Comparison of ENCODE assay signal across 19 cellular contexts in genomic region chr21:43745772-43746517, GRCh38. TPM values are rescaled to one million over a fixed set of nuclear protein-coding genes. Genes with fewer than 3 reads are reported as not detected.
DNase-seq lines count a peak whose midpoint lies in the region; ATAC-seq and TF ChIP-seq lines count a peak whose summit lies in the region.
"Had no signal": no experiment of that assay in that cellular context is flagged by ENCODE, and none has a peak within 500 bp of the region (broad histone marks: within the 10 kb centered on the region; RNA-seq: fewer than 3 reads in every experiment).

No MANE protein-coding gene starts in this region.

- 74% methylated on average over 16 of the region's 16 CpGs for WGBS in right cardiac atrium
- WGBS in endodermal cell (ENCODE audit: insufficient coverage in 1 of 2, insufficient read length in 1 of 2), 2 experiments = 95 to 99% methylated on average over 16 of the region's 16 CpGs

- no peaks in the 10 kb centered on the region for H3K27me3 Mint-ChIP-seq in WTC11 (ENCODE audit: low read depth)
- no peaks in the 10 kb centered on the region for H3K27me3 Mint-ChIP-seq in endodermal cell (ENCODE audit: insufficient read depth)
- H3K27me3 Mint-ChIP-seq in MCF 10A (ENCODE audit: insufficient read depth, unreplicated experiment) = no peaks in the 10 kb centered on the region
- H3K27me3 Mint-ChIP-seq: CD4-positive, alpha-beta memory T cell had no signal

- H3K9me3 ChIP-seq in cardiac muscle cell (ENCODE audit: low read depth) (no peaks in the 10 kb centered on the region), right cardiac atrium (ENCODE audit: control insufficient read depth, low read length) (no peaks in the 10 kb centered on the region), endodermal cell (ENCODE audit: control insufficient read depth, low read length) (no peaks in the 10 kb centered on the region), SJCRH30 (replicated peaks) (no peaks in the 10 kb centered on the region)
- H3K9me3 ChIP-seq: A549 had no signal

- H3K4me3 Mint-ChIP-seq in WTC11 = no peak overlapping the region
- H3K4me3 Mint-ChIP-seq in endodermal cell = no peak overlapping the region
- no peak overlapping the region for H3K4me3 Mint-ChIP-seq in MCF 10A (ENCODE audit: unreplicated experiment)
- H3K4me3 Mint-ChIP-seq: CD4-positive, alpha-beta memory T cell had no signal

- H3K36me3 Mint-ChIP-seq in WTC11 (peaks cover 37% of the 10 kb centered on the region), endodermal cell (ENCODE audit: low read depth) (peaks cover 38% of the 10 kb centered on the region), MCF 10A (ENCODE audit: insufficient read depth, unreplicated experiment) (peaks cover 79% of the 10 kb centered on the region)

- POLR2A ChIA-PET in WTC11 (lab: Charles Lee) (no interaction called here), MCF 10A (lab: Yijun Ruan, JAX) (interaction anchor here (0.6 to 1.5 kb wide), 6 partner anchors 13 to 54 kb away, joined by 3 to 6 read pairs (median 4); partner anchors contain the start of gene RRP1)

- BruUV-seq in MCF 10A (replicated peaks; lab: Mats Ljungman, UMichigan) = no TSS peak

- no peaks in the 10 kb centered on the region for H3K4me1 ChIP-seq in cardiac muscle cell (ENCODE audit: low read depth)
- H3K4me1 ChIP-seq in right cardiac atrium (ENCODE audit: control insufficient read depth, insufficient read depth, low read length) = no peaks in the 10 kb centered on the region
- no peaks in the 10 kb centered on the region for H3K4me1 ChIP-seq in endodermal cell (ENCODE audit: control insufficient read depth, insufficient read depth, low read length)
- no peaks in the 10 kb centered on the region for H3K4me1 ChIP-seq in SJCRH30

- intact Hi-C loops in right cardiac atrium (cut with DNase I) = loop anchor here in 1 of 4 donors (10.0 kb wide), 1 partner anchor 71 kb away; no protein-coding TSS in a partner anchor
- intact Hi-C loops in MCF 10A (cut with micrococcal nuclease) = no loop called here

- H3K9me3 Mint-ChIP-seq in WTC11 (no peaks in the 10 kb centered on the region), endodermal cell (no peaks in the 10 kb centered on the region), MCF 10A (ENCODE audit: unreplicated experiment) (no peaks in the 10 kb centered on the region)

- peaks cover under 1% of the 10 kb centered on the region; the same call in 1 of the 2 replicates for H3K4me1 Mint-ChIP-seq in WTC11
- H3K4me1 Mint-ChIP-seq in endodermal cell = no peaks in the 10 kb centered on the region
- H3K4me1 Mint-ChIP-seq in MCF 10A (ENCODE audit: insufficient read depth, unreplicated experiment) = no peaks in the 10 kb centered on the region

- H3K27ac Mint-ChIP-seq in WTC11 (no peak overlapping the region), endodermal cell (peak overlapping the region; percentile 33), MCF 10A (ENCODE audit: low read depth, unreplicated experiment) (no peak overlapping the region)

- H3K27me3 ChIP-seq in cardiac muscle cell (no peaks in the 10 kb centered on the region), right cardiac atrium (ENCODE audit: control insufficient read depth, insufficient read depth) (no peaks in the 10 kb centered on the region), endodermal cell (ENCODE audit: control insufficient read depth, insufficient read depth, low read length, poor library complexity, severe bottlenecking) (no peaks in the 10 kb centered on the region), SJCRH30 (no peaks in the 10 kb centered on the region)

- H3K4me3 ChIP-seq in cardiac muscle cell (no peak overlapping the region), right cardiac atrium (ENCODE audit: low read length) (no peak overlapping the region), endodermal cell (ENCODE audit: low read length) (no peak overlapping the region), SJCRH30 (no peak overlapping the region)
- H3K4me3 ChIP-seq: A549 had no signal

- ATAC-seq in right cardiac atrium (no peak), WTC11 (no peak)
- ATAC-seq: A549, HCT116 had no signal

- H3K36me3 ChIP-seq in cardiac muscle cell (peaks cover 7% of the 10 kb centered on the region), endodermal cell (ENCODE audit: control insufficient read depth, insufficient read depth, low read length) (peaks cover 26% of the 10 kb centered on the region), SJCRH30 (peaks cover 10% of the 10 kb centered on the region)

- H3K27ac ChIP-seq in cardiac muscle cell (peak overlapping the region; percentile 11), right cardiac atrium (ENCODE audit: low read length) (no peak overlapping the region), endodermal cell (ENCODE audit: low read depth, low read length) (no peak overlapping the region), SJCRH30 (no peak overlapping the region)
- H3K27ac ChIP-seq: 22Rv1, C4-2B had no signal

- CTCF ChIA-PET in WTC11 (lab: Charles Lee) (interaction anchor here (1.8 kb wide), 1 partner anchor 17 kb away, joined by 7 read pairs; no protein-coding TSS in a partner anchor), MCF 10A (lab: Yijun Ruan, JAX) (no interaction called here)

- no peak for TF ChIP-seq CTCF in cardiac muscle cell (IDR thresholded peaks at IDR 0.05; ENCODE audit: low read depth, low read length)
- no peak for TF ChIP-seq CTCF in WTC11 (IDR thresholded peaks at IDR 0.05)
- TF ChIP-seq CTCF in endodermal cell (conservative IDR thresholded peaks at IDR 0.05) = no peak
- no peak for TF ChIP-seq CTCF in MCF 10A (IDR thresholded peaks at IDR 0.05; ENCODE audit: unreplicated experiment)

- peak in 1 of 2 donors; percentile 16 for DNase-seq in cardiac muscle cell (ENCODE audit: low read depth in 1 of 2, low spot score in 1 of 2)
- no peak for DNase-seq in right cardiac atrium
- no peak for DNase-seq in WTC11 (ENCODE audit: low spot score)
- DNase-seq in endodermal cell = no peak
- no peak for DNase-seq in SK-N-DZ (ENCODE audit: low spot score)
- no peak for DNase-seq in MCF 10A (ENCODE audit: unreplicated experiment)
- DNase-seq in SJCRH30 = no peak
- DNase-seq: AML-193; Calu3; CD4-positive, alpha-beta memory T cell; DMS79 treated with DMSO at 0.1 percent for 48 hours; GF-D8; GOT3; H7; IMR-90 had no signal

- H3K9ac ChIP-seq in endodermal cell (ENCODE audit: extremely low read depth, low read length, poor library complexity, severe bottlenecking) = no peak overlapping the region

RNA-seq across cellular contexts. Expression of gene PDXK, which starts 27.0 kb away (rescaled TPM):
- total RNA-seq in cardiac muscle cell (74.4 and 76.2 TPM in 2 replicates), right cardiac atrium (100 to 1,000 TPM in 1 of 4 donors, 10 to 100 TPM in 3; 74.9 to 102 (median 83.5) TPM), WTC11 (2021) (116 to 123 TPM (median 120 TPM) in 3 replicates), endodermal cell (100 to 1,000 TPM in 1 of 2 donors, 10 to 100 TPM in 1; 90.9 to 105 TPM), MCF 10A (2022) (194 and 210 TPM in 2 replicates)
- polyA plus RNA-seq in cardiac muscle cell (82.4 and 103 TPM in 2 replicates), right cardiac atrium (53.3 TPM)
- 35.6 TPM for polyA plus RNA-seq in endodermal cell (2013, experiment 1 of 2)
- polyA plus RNA-seq in endodermal cell (2013, experiment 2 of 2) = 40.5 TPM
- polyA plus RNA-seq in SK-N-DZ (2014; cell fraction: cytosol; rRNA removed) = 43.8 and 48.7 TPM in 2 replicates
- polyA plus RNA-seq in SK-N-DZ (2014; cell fraction: nucleus; rRNA removed) = 41.2 and 49.5 TPM in 2 replicates
- 41.5 and 46.4 TPM in 2 replicates for total RNA-seq in SJCRH30 (2014; rRNA removed; shearing (Covaris generic))

RNA-seq across cellular contexts. Expression of gene CSTB, which starts 30.2 kb away (rescaled TPM):
- total RNA-seq in cardiac muscle cell = 9.8 and 17.3 TPM in 2 replicates
- 58.4 and 83.3 TPM in 2 replicates for polyA plus RNA-seq in cardiac muscle cell
- 10 to 100 TPM; 28.6 to 36.2 (median 31.8) TPM for total RNA-seq in right cardiac atrium
- 57.5 TPM for polyA plus RNA-seq in right cardiac atrium
- 35.2 to 38.6 TPM (median 36.1 TPM) in 3 replicates for total RNA-seq in WTC11 (2021)
- 10 to 100 TPM; 50.0 to 54.5 TPM for total RNA-seq in endodermal cell
- 36.1 TPM for polyA plus RNA-seq in endodermal cell (2013, experiment 1 of 2)
- polyA plus RNA-seq in endodermal cell (2013, experiment 2 of 2) = 33.5 TPM
- 8.0 and 9.6 TPM in 2 replicates for polyA plus RNA-seq in SK-N-DZ (2014; cell fraction: cytosol; rRNA removed)
- polyA plus RNA-seq in SK-N-DZ (2014; cell fraction: nucleus; rRNA removed) = 7.8 and 9.3 TPM in 2 replicates
- 60.5 and 75.0 TPM in 2 replicates for total RNA-seq in MCF 10A (2022)
- 18.7 and 19.0 TPM in 2 replicates for total RNA-seq in SJCRH30 (2014; rRNA removed; shearing (Covaris generic))

RNA-seq across cellular contexts. Expression of gene RRP1, which starts 43.4 kb away (rescaled TPM):
- 14.4 and 20.1 TPM in 2 replicates for total RNA-seq in cardiac muscle cell
- polyA plus RNA-seq in cardiac muscle cell = 27.8 and 32.6 TPM in 2 replicates
- total RNA-seq in right cardiac atrium = 10 to 100 TPM in 3 of 4 donors, 1 to 10 TPM in 1; 9.6 to 12.9 (median 11.1) TPM
- polyA plus RNA-seq in right cardiac atrium = 7.2 TPM
- total RNA-seq in WTC11 (2021) = 45.0 to 53.0 TPM (median 45.9 TPM) in 3 replicates
- total RNA-seq in endodermal cell = 10 to 100 TPM; 36.4 to 36.7 TPM
- polyA plus RNA-seq in endodermal cell (2013, experiment 1 of 2) = 29.7 TPM
- polyA plus RNA-seq in endodermal cell (2013, experiment 2 of 2) = 24.5 TPM
- 32.7 and 45.9 TPM in 2 replicates for polyA plus RNA-seq in SK-N-DZ (2014; cell fraction: cytosol; rRNA removed)
- polyA plus RNA-seq in SK-N-DZ (2014; cell fraction: nucleus; rRNA removed) = 93.3 and 129 TPM in 2 replicates
- 43.7 and 56.0 TPM in 2 replicates for total RNA-seq in MCF 10A (2022)
- 33.5 and 36.2 TPM in 2 replicates for total RNA-seq in SJCRH30 (2014; rRNA removed; shearing (Covaris generic))
